In genomic region chr21:43343992-43344886, GRCh38 we compare ENCODE assay signal across 13 cellular contexts.
DNase-seq lines count a peak whose midpoint lies in the region; ATAC-seq and TF ChIP-seq lines count a peak whose summit lies in the region.
"Had no signal": no experiment of that assay in that cellular context is flagged by ENCODE, and none has a peak within 500 bp of the region (broad histone marks: within the 10 kb centered on the region; RNA-seq: fewer than 3 reads in every experiment).

No MANE protein-coding gene starts in this region.

- H3K9me3 ChIP-seq in Panc1 (ENCODE audit: control insufficient read depth, insufficient read depth, low read depth, low read length) = no peaks in the 10 kb centered on the region
- H3K9me3 ChIP-seq: tibial artery had no signal

- H3K4me1 Mint-ChIP-seq in type B pancreatic cell (ENCODE audit: unreplicated experiment) = peaks cover 12% of the 10 kb centered on the region

- DNase-seq in NCI-H2171 treated with DMSO at 0.1 percent for 48 hours (lab: John Stamatoyannopoulos, UW) (peak; percentile 12), NCI-H2171 (lab: John Stamatoyannopoulos, UW) (no peak), Panc1 (ENCODE audit: low read depth, low spot score) (no peak), left kidney (ENCODE audit: low read depth, low spot score) (peak; percentile 63), type B pancreatic cell (ENCODE audit: extremely low spot score, unreplicated experiment) (no peak), AG08396 (ENCODE audit: low spot score) (no peak)
- DNase-seq: activated CD4-positive, CD25-positive, alpha-beta regulatory T cell treated with anti-CD3 and anti-CD28 coated beads, Interleukin-2, amount 50 U/mL, for 72 hours; NCI-H526 treated with DMSO at 0.1 percent for 48 hours; tibial artery had no signal

- no peak overlapping the region for H3K4me3 ChIP-seq in Panc1 (ENCODE audit: low read depth in 2 of 2, low read length in 2 of 2)

- BruUV-seq in Panc1 (replicated peaks; lab: Mats Ljungman, UMichigan) = no TSS peak

- in situ Hi-C loops in Panc1 (cut with HindIII; ENCODE audit: low pct_unique_long_range_greater_than_20kb, low sequenced_read_pairs) = no loop called here

- no peaks in the 10 kb centered on the region for H3K36me3 Mint-ChIP-seq in type B pancreatic cell

- H3K27ac ChIP-seq in Panc1 (ENCODE audit: low read length) = peak overlapping the region; percentile 48
- H3K27ac ChIP-seq: KMS-11 had no signal

- H3K27me3 Mint-ChIP-seq in type B pancreatic cell = no peaks in the 10 kb centered on the region

- ATAC-seq in Panc1 (peak; percentile 58), GM21723 (IDR thresholded peaks at IDR 0.05; ENCODE audit: unreplicated experiment) (no peak), HG03039 (IDR thresholded peaks at IDR 0.05; ENCODE audit: unreplicated experiment) (no peak)

- intact Hi-C loops in Panc1 (cut with micrococcal nuclease; ENCODE audit: unreplicated experiment) = no loop called here

- peak overlapping the region; percentile 66 for H3K27ac Mint-ChIP-seq in type B pancreatic cell
- H3K27ac Mint-ChIP-seq: activated T-helper 2 cell treated with anti-CD3 and anti-CD28 coated beads, Interferon-gamma antibody, Interleukin-2, Interleukin-4, amounts not matched to agents 10 μg/mL and 5 μg/mL and 100 μg/mL, durations not matched to agents 14 hours and 24 hours and 36 hours had no signal

- POLR2A ChIA-PET in Panc1 (lab: Charles Lee) = no interaction called here

- H3K4me3 Mint-ChIP-seq in type B pancreatic cell = no peak overlapping the region

- TF ChIP-seq CTCF in Panc1 (IDR thresholded peaks at IDR 0.05) (no peak), type B pancreatic cell (conservative IDR thresholded peaks at IDR 0.05) (no peak)

- CTCF ChIA-PET in Panc1 (lab: Charles Lee) = interaction anchor here (0.6 kb wide), 1 partner anchor 631 kb away, joined by 8 read pairs; no protein-coding TSS in a partner anchor

- H3K36me3 ChIP-seq in Panc1 (ENCODE audit: control insufficient read depth, insufficient read depth, low read length) = no peaks in the 10 kb centered on the region
- H3K36me3 ChIP-seq: tibial artery had no signal

- H3K27me3 ChIP-seq in Panc1 (ENCODE audit: control insufficient read depth, insufficient read depth, low read length) = no peaks in the 10 kb centered on the region

- peaks cover 33% of the 10 kb centered on the region for H3K4me1 ChIP-seq in Panc1 (ENCODE audit: control insufficient read depth, insufficient read depth, low read length)

- H3K9me3 Mint-ChIP-seq in type B pancreatic cell = no peaks in the 10 kb centered on the region
- H3K9me3 Mint-ChIP-seq: activated T-helper 2 cell treated with anti-CD3 and anti-CD28 coated beads, Interferon-gamma antibody, Interleukin-2, Interleukin-4, amounts not matched to agents 10 μg/mL and 5 μg/mL and 100 μg/mL, durations not matched to agents 14 hours and 24 hours and 36 hours had no signal

Comparison
In these comparisons a context has a peak if more than half of its experiments do, and no peak if none do; other contexts are left out.
1. DNase-seq: peak in NCI-H2171 treated with DMSO at 0.1 percent for 48 hours (single experiment) and left kidney (single experiment); none in NCI-H2171 (single experiment), Panc1 (single experiment), type B pancreatic cell (single experiment) and AG08396 (single experiment).